In genomic region chr1:21255943-21256320, GRCh38 we compare ENCODE assay signal across 2 cellular contexts.
TF ChIP-seq lines count a peak whose summit lies in the region.

No MANE protein-coding gene starts in this region.

TF ChIP-seq in K562, 482 proteins besides CTCF, POLR2A, EP300 and RAD21:
- TF ChIP-seq ZNF134 (CRISPR knock-in tag; conservative IDR thresholded peaks at IDR 0.05) (no peak), THRB (CRISPR knock-in tag; conservative IDR thresholded peaks at IDR 0.05) (no peak), ZSCAN29 (IDR thresholded peaks at IDR 0.05) (no peak), PTBP1 (IDR thresholded peaks at IDR 0.05; ENCODE audit: low read depth, low read length) (no peak), TGIF2 (CRISPR knock-in tag; IDR thresholded peaks at IDR 0.05) (no peak), RBFOX2 (IDR thresholded peaks at IDR 0.05; ENCODE audit: low read depth, low read length) (peak; percentile 30), ZNF740 (CRISPR knock-in tag; IDR thresholded peaks at IDR 0.05) (peak; percentile 60), ZNF740 (tag; IDR thresholded peaks at IDR 0.05) (no peak), ZC3H11A (IDR thresholded peaks at IDR 0.05; ENCODE audit: low read depth, low read length) (no peak)

TF ChIP-seq in WTC11, 78 proteins besides CTCF, POLR2A, EP300 and RAD21:
- TF ChIP-seq SMAD3 (CRISPR knock-in tag; IDR thresholded peaks at IDR 0.05; ENCODE audit: borderline replicate concordance): no peak
- TF ChIP-seq, protein P1, sequence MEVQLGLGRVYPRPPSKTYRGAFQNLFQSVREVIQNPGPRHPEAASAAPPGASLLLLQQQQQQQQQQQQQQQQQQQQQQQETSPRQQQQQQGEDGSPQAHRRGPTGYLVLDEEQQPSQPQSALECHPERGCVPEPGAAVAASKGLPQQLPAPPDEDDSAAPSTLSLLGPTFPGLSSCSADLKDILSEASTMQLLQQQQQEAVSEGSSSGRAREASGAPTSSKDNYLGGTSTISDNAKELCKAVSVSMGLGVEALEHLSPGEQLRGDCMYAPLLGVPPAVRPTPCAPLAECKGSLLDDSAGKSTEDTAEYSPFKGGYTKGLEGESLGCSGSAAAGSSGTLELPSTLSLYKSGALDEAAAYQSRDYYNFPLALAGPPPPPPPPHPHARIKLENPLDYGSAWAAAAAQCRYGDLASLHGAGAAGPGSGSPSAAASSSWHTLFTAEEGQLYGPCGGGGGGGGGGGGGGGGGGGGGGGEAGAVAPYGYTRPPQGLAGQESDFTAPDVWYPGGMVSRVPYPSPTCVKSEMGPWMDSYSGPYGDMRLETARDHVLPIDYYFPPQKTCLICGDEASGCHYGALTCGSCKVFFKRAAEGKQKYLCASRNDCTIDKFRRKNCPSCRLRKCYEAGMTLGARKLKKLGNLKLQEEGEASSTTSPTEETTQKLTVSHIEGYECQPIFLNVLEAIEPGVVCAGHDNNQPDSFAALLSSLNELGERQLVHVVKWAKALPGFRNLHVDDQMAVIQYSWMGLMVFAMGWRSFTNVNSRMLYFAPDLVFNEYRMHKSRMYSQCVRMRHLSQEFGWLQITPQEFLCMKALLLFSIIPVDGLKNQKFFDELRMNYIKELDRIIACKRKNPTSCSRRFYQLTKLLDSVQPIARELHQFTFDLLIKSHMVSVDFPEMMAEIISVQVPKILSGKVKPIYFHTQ (CRISPR knock-in tag; IDR thresholded peaks at IDR 0.05): no peak
- TF ChIP-seq SP1 (CRISPR knock-in tag; conservative IDR thresholded peaks at IDR 0.05): no peak
- TF ChIP-seq ZNF232 (CRISPR knock-in tag; IDR thresholded peaks at IDR 0.05): no peak
- TF ChIP-seq, protein P2, sequence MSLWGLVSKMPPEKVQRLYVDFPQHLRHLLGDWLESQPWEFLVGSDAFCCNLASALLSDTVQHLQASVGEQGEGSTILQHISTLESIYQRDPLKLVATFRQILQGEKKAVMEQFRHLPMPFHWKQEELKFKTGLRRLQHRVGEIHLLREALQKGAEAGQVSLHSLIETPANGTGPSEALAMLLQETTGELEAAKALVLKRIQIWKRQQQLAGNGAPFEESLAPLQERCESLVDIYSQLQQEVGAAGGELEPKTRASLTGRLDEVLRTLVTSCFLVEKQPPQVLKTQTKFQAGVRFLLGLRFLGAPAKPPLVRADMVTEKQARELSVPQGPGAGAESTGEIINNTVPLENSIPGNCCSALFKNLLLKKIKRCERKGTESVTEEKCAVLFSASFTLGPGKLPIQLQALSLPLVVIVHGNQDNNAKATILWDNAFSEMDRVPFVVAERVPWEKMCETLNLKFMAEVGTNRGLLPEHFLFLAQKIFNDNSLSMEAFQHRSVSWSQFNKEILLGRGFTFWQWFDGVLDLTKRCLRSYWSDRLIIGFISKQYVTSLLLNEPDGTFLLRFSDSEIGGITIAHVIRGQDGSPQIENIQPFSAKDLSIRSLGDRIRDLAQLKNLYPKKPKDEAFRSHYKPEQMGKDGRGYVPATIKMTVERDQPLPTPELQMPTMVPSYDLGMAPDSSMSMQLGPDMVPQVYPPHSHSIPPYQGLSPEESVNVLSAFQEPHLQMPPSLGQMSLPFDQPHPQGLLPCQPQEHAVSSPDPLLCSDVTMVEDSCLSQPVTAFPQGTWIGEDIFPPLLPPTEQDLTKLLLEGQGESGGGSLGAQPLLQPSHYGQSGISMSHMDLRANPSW (CRISPR knock-in tag; conservative IDR thresholded peaks at IDR 0.05; ENCODE audit: low read depth): no peak
- TF ChIP-seq MYBL2 (CRISPR knock-in tag; IDR thresholded peaks at IDR 0.05): no peak
- no peak for TF ChIP-seq ZNF512 (CRISPR knock-in tag; IDR thresholded peaks at IDR 0.05; ENCODE audit: borderline replicate concordance)
TF ChIP-seq in WTC11: peak in this region for 0.
